ENCODE assay signal across 1 cellular context in the genomic region with DNA sequence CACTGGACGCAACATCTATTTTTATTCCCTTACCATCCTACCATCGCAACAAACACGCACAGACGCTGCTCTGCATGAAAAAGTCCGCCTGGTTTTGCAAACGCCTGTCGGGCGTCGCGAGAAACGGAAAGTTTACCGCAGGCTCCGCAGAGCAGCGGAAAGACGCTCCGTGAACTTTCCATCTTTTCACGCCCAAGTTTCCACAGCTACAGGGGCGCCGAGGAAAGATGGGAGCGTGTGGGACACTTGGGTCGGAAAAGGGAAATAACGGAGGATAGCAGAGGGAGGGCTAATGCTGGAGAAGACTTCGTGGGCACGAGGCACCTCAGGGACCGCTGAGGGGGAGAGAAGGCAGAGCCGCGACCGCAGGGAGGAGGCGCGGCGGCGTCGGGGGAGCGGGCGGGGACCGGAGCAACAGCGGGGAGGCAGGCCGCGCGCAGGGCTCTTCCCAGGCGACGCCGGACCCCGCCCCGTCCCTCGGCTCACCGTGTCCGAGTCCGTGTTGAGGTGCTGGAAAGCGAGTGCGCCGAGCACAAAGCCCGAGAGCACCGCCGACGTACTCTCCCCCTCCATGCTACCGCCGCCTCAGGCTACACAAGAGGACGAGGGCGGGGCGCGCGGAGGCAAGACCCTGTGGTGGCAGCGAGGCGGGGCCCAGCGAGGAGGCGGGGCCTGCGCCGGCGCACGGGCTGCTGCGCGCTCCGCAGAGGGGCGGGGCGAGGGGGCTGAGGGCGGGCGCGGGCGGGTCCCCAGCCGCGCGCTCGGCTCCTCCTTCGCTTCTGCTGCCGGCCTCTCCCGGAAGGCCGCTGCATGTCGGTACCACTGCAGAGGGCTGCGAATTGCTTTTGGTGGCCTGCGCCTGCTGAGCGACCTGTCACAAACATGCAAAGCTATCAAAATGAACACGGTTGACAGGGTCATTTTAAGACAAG.
TF ChIP-seq lines count a peak whose summit lies in the region.

A gene (minus strand): TSS at position 601 of the 932 bp plus-strand sequence. CDS start 28 bp downstream, at position 573.

TF ChIP-seq in HepG2, 621 proteins besides CTCF, POLR2A, EP300 and RAD21 (continued from another document and continues in another):
- TF ChIP-seq, protein P1, sequence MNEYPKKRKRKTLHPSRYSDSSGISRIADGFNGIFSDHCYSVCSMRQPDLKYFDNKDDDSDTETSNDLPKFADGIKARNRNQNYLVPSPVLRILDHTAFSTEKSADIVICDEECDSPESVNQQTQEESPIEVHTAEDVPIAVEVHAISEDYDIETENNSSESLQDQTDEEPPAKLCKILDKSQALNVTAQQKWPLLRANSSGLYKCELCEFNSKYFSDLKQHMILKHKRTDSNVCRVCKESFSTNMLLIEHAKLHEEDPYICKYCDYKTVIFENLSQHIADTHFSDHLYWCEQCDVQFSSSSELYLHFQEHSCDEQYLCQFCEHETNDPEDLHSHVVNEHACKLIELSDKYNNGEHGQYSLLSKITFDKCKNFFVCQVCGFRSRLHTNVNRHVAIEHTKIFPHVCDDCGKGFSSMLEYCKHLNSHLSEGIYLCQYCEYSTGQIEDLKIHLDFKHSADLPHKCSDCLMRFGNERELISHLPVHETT (CRISPR knock-in tag; conservative IDR thresholded peaks at IDR 0.05): 0 out of 2 replicates have a peak, but pooled peaks have one; percentile 49
- TF ChIP-seq, protein P2, sequence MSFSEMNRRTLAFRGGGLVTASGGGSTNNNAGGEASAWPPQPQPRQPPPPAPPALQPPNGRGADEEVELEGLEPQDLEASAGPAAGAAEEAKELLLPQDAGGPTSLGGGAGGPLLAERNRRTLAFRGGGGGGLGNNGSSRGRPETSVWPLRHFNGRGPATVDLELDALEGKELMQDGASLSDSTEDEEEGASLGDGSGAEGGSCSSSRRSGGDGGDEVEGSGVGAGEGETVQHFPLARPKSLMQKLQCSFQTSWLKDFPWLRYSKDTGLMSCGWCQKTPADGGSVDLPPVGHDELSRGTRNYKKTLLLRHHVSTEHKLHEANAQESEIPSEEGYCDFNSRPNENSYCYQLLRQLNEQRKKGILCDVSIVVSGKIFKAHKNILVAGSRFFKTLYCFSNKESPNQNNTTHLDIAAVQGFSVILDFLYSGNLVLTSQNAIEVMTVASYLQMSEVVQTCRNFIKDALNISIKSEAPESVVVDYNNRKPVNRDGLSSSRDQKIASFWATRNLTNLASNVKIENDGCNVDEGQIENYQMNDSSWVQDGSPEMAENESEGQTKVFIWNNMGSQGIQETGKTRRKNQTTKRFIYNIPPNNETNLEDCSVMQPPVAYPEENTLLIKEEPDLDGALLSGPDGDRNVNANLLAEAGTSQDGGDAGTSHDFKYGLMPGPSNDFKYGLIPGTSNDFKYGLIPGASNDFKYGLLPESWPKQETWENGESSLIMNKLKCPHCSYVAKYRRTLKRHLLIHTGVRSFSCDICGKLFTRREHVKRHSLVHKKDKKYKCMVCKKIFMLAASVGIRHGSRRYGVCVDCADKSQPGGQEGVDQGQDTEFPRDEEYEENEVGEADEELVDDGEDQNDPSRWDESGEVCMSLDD (CRISPR knock-in tag; IDR thresholded peaks at IDR 0.05; ENCODE audit: borderline replicate concordance): peak; percentile 64; the same call in 1 of the 2 replicates
- peak; percentile 38 for TF ChIP-seq HDAC2 (CRISPR knock-in tag; IDR thresholded peaks at IDR 0.05)
- TF ChIP-seq STAG1 (CRISPR knock-in tag; IDR thresholded peaks at IDR 0.05): no peak
- TF ChIP-seq SALL2 (CRISPR knock-in tag; IDR thresholded peaks at IDR 0.05): peak; percentile 96
- no peak for TF ChIP-seq NR2C2 (CRISPR knock-in tag; IDR thresholded peaks at IDR 0.05; ENCODE audit: borderline replicate concordance)
- no peak for TF ChIP-seq ZC3H4 (CRISPR knock-in tag; IDR thresholded peaks at IDR 0.05; ENCODE audit: borderline replicate concordance)
- TF ChIP-seq, protein P3, sequence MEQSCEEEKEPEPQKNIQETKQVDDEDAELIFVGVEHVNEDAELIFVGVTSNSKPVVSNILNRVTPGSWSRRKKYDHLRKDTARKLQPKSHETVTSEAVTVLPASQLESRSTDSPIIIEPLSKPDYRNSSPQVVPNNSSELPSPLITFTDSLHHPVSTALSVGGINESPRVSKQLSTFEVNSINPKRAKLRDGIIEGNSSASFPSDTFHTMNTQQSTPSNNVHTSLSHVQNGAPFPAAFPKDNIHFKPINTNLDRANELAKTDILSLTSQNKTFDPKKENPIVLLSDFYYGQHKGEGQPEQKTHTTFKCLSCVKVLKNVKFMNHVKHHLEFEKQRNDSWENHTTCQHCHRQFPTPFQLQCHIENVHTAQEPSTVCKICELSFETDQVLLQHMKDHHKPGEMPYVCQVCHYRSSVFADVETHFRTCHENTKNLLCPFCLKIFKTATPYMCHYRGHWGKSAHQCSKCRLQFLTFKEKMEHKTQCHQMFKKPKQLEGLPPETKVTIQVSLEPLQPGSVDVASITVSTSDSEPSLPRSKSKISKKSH (CRISPR knock-in tag; IDR thresholded peaks at IDR 0.05; ENCODE audit: borderline replicate concordance): peak; percentile 91
- TF ChIP-seq LCORL (IDR thresholded peaks at IDR 0.05): no peak
- peak; percentile 54 for TF ChIP-seq LCORL (CRISPR knock-in tag; IDR thresholded peaks at IDR 0.05)
- TF ChIP-seq ZNF777 (CRISPR knock-in tag; IDR thresholded peaks at IDR 0.05): peak; percentile 98
- TF ChIP-seq, protein P4, sequence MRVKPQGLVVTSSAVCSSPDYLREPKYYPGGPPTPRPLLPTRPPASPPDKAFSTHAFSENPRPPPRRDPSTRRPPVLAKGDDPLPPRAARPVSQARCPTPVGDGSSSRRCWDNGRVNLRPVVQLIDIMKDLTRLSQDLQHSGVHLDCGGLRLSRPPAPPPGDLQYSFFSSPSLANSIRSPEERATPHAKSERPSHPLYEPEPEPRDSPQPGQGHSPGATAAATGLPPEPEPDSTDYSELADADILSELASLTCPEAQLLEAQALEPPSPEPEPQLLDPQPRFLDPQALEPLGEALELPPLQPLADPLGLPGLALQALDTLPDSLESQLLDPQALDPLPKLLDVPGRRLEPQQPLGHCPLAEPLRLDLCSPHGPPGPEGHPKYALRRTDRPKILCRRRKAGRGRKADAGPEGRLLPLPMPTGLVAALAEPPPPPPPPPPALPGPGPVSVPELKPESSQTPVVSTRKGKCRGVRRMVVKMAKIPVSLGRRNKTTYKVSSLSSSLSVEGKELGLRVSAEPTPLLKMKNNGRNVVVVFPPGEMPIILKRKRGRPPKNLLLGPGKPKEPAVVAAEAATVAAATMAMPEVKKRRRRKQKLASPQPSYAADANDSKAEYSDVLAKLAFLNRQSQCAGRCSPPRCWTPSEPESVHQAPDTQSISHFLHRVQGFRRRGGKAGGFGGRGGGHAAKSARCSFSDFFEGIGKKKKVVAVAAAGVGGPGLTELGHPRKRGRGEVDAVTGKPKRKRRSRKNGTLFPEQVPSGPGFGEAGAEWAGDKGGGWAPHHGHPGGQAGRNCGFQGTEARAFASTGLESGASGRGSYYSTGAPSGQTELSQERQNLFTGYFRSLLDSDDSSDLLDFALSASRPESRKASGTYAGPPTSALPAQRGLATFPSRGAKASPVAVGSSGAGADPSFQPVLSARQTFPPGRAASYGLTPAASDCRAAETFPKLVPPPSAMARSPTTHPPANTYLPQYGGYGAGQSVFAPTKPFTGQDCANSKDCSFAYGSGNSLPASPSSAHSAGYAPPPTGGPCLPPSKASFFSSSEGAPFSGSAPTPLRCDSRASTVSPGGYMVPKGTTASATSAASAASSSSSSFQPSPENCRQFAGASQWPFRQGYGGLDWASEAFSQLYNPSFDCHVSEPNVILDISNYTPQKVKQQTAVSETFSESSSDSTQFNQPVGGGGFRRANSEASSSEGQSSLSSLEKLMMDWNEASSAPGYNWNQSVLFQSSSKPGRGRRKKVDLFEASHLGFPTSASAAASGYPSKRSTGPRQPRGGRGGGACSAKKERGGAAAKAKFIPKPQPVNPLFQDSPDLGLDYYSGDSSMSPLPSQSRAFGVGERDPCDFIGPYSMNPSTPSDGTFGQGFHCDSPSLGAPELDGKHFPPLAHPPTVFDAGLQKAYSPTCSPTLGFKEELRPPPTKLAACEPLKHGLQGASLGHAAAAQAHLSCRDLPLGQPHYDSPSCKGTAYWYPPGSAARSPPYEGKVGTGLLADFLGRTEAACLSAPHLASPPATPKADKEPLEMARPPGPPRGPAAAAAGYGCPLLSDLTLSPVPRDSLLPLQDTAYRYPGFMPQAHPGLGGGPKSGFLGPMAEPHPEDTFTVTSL (CRISPR knock-in tag; IDR thresholded peaks at IDR 0.05; ENCODE audit: borderline replicate concordance): peak; percentile 27; the same call in 1 of the 2 replicates
- TF ChIP-seq, protein P5, sequence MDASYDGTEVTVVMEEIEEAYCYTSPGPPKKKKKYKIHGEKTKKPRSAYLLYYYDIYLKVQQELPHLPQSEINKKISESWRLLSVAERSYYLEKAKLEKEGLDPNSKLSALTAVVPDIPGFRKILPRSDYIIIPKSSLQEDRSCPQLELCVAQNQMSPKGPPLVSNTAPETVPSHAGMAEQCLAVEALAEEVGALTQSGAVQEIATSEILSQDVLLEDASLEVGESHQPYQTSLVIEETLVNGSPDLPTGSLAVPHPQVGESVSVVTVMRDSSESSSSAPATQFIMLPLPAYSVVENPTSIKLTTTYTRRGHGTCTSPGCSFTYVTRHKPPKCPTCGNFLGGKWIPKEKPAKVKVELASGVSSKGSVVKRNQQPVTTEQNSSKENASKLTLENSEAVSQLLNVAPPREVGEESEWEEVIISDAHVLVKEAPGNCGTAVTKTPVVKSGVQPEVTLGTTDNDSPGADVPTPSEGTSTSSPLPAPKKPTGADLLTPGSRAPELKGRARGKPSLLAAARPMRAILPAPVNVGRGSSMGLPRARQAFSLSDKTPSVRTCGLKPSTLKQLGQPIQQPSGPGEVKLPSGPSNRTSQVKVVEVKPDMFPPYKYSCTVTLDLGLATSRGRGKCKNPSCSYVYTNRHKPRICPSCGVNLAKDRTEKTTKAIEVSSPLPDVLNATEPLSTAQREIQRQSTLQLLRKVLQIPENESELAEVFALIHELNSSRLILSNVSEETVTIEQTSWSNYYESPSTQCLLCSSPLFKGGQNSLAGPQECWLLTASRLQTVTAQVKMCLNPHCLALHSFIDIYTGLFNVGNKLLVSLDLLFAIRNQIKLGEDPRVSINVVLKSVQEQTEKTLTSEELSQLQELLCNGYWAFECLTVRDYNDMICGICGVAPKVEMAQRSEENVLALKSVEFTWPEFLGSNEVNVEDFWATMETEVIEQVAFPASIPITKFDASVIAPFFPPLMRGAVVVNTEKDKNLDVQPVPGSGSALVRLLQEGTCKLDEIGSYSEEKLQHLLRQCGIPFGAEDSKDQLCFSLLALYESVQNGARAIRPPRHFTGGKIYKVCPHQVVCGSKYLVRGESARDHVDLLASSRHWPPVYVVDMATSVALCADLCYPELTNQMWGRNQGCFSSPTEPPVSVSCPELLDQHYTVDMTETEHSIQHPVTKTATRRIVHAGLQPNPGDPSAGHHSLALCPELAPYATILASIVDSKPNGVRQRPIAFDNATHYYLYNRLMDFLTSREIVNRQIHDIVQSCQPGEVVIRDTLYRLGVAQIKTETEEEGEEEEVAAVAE (CRISPR knock-in tag; IDR thresholded peaks at IDR 0.05; ENCODE audit: borderline replicate concordance): no peak
- no peak for TF ChIP-seq BCL6 (CRISPR knock-in tag; IDR thresholded peaks at IDR 0.05)
- TF ChIP-seq ZNF747 (CRISPR knock-in tag; IDR thresholded peaks at IDR 0.05; ENCODE audit: borderline replicate concordance): peak; percentile 85; the same call in 1 of the 2 replicates
- no peak for TF ChIP-seq MYNN (CRISPR knock-in tag; IDR thresholded peaks at IDR 0.05; ENCODE audit: low read depth)
- TF ChIP-seq, protein P6, sequence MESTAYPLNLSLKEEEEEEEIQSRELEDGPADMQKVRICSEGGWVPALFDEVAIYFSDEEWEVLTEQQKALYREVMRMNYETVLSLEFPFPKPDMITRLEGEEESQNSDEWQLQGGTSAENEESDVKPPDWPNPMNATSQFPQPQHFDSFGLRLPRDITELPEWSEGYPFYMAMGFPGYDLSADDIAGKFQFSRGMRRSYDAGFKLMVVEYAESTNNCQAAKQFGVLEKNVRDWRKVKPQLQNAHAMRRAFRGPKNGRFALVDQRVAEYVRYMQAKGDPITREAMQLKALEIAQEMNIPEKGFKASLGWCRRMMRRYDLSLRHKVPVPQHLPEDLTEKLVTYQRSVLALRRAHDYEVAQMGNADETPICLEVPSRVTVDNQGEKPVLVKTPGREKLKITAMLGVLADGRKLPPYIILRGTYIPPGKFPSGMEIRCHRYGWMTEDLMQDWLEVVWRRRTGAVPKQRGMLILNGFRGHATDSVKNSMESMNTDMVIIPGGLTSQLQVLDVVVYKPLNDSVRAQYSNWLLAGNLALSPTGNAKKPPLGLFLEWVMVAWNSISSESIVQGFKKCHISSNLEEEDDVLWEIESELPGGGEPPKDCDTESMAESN (CRISPR knock-in tag; conservative IDR thresholded peaks at IDR 0.05): peak; percentile 86; the same call in 1 of the 2 replicates
- TF ChIP-seq, protein P7, sequence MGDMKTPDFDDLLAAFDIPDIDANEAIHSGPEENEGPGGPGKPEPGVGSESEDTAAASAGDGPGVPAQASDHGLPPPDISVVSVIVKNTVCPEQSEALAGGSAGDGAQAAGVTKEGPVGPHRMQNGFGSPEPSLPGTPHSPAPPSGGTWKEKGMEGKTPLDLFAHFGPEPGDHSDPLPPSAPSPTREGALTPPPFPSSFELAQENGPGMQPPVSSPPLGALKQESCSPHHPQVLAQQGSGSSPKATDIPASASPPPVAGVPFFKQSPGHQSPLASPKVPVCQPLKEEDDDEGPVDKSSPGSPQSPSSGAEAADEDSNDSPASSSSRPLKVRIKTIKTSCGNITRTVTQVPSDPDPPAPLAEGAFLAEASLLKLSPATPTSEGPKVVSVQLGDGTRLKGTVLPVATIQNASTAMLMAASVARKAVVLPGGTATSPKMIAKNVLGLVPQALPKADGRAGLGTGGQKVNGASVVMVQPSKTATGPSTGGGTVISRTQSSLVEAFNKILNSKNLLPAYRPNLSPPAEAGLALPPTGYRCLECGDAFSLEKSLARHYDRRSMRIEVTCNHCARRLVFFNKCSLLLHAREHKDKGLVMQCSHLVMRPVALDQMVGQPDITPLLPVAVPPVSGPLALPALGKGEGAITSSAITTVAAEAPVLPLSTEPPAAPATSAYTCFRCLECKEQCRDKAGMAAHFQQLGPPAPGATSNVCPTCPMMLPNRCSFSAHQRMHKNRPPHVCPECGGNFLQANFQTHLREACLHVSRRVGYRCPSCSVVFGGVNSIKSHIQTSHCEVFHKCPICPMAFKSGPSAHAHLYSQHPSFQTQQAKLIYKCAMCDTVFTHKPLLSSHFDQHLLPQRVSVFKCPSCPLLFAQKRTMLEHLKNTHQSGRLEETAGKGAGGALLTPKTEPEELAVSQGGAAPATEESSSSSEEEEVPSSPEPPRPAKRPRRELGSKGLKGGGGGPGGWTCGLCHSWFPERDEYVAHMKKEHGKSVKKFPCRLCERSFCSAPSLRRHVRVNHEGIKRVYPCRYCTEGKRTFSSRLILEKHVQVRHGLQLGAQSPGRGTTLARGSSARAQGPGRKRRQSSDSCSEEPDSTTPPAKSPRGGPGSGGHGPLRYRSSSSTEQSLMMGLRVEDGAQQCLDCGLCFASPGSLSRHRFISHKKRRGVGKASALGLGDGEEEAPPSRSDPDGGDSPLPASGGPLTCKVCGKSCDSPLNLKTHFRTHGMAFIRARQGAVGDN (CRISPR knock-in tag; IDR thresholded peaks at IDR 0.05): peak; percentile 98
- TF ChIP-seq, protein P8, sequence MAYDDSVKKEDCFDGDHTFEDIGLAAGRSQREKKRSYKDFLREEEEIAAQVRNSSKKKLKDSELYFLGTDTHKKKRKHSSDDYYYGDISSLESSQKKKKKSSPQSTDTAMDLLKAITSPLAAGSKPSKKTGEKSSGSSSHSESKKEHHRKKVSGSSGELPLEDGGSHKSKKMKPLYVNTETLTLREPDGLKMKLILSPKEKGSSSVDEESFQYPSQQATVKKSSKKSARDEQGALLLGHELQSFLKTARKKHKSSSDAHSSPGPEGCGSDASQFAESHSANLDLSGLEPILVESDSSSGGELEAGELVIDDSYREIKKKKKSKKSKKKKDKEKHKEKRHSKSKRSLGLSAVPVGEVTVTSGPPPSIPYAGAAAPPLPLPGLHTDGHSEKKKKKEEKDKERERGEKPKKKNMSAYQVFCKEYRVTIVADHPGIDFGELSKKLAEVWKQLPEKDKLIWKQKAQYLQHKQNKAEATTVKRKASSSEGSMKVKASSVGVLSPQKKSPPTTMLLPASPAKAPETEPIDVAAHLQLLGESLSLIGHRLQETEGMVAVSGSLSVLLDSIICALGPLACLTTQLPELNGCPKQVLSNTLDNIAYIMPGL (CRISPR knock-in tag; IDR thresholded peaks at IDR 0.05; ENCODE audit: borderline replicate concordance in 1 of 2, low read depth in 1 of 2): peak; percentile 50 to 69; a peak in 2 of 4 replicates
- TF ChIP-seq MTF2 (CRISPR knock-in tag; IDR thresholded peaks at IDR 0.05; ENCODE audit: borderline replicate concordance): peak; percentile 69; the same call in 1 of the 2 replicates
